In the genomic region with DNA sequence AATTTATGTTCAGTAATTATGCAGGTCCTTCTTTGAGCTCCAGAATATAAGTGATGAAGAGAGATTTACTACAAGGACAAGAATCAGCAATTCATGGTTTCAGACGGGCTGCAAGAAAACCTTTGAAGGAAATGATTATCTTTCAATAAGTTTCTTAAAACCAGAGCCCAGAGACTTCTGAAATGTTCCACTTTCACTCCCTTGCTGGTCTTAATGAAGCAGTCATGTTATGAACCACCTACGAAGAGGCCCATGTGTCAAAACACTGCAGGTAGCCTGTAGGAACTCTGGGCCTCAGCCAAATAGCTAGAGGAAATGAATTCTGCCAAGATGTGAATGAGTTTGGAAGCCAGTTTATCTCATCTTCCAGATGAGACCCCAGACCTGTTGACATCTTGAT, we compare ENCODE assay signal across 21 cellular contexts.
DNase-seq lines count a peak whose midpoint lies in the region; ATAC-seq, FAIRE-seq and TF ChIP-seq lines count a peak whose summit lies in the region.
"Had no signal": no experiment of that assay in that cellular context is flagged by ENCODE, and none has a peak within 500 bp of the region (broad histone marks: within the 10 kb centered on the region; RNA-seq: fewer than 3 reads in every experiment).

No MANE protein-coding gene starts in this region.

- no peak overlapping the region for H3K4me3 ChIP-seq in KMS-11 (IDR thresholded peaks at IDR 0.05; ENCODE audit: insufficient read depth, low read depth, low read length)
- H3K4me3 ChIP-seq in choroid plexus epithelial cell (ENCODE audit: low read depth, low read length) = no peak overlapping the region
- H3K4me3 ChIP-seq: BLaER1 treated with 17β-estradiol and CSF1 and Interleukin-3, amounts not matched to agents 10 nM and 100 nM had no signal

- no peaks in the 10 kb centered on the region for H4K20me1 ChIP-seq in KMS-11 (ENCODE audit: insufficient read depth)
- H4K20me1 ChIP-seq: BLaER1 treated with 17β-estradiol and CSF1 and Interleukin-3, amounts not matched to agents 10 nM and 100 nM had no signal

- peak; percentile 33 for FAIRE-seq in GM19239 (lab: Jason Lieb, UNC)
- FAIRE-seq: D721Med, G401.6, GM12892, HTR-8/SVneo had no signal

- DNase-seq in GM19239 (ENCODE audit: insufficient read length, low spot score) (no peak), NCI-H2227 treated with DMSO at 0.1 percent for 48 hours (lab: John Stamatoyannopoulos, UW) (peak; percentile 69), choroid plexus epithelial cell (ENCODE audit: low read depth) (peak; percentile 13)
- DNase-seq: Caco-2; CD4-positive, CD25-positive, alpha-beta regulatory T cell; GOT3; H7; HFFc6; IMR-90; Kasumi-1; KBM-7 had no signal

- H3K36me3 ChIP-seq in KMS-11 (ENCODE audit: insufficient read depth) = no peaks in the 10 kb centered on the region
- H3K36me3 ChIP-seq: BLaER1 treated with 17β-estradiol and CSF1 and Interleukin-3, amounts not matched to agents 10 nM and 100 nM had no signal

- H3K4me2 ChIP-seq in KMS-11 = peak overlapping the region; percentile 12; the same call in 1 of the 2 replicates
- H3K4me2 ChIP-seq: BLaER1 treated with 17β-estradiol and CSF1 and Interleukin-3, amounts not matched to agents 10 nM and 100 nM had no signal

- H3K27ac ChIP-seq in KMS-11 = no peak overlapping the region
- H3K27ac ChIP-seq: BLaER1 treated with 17β-estradiol and CSF1 and Interleukin-3, amounts not matched to agents 10 nM and 100 nM had no signal

- no peak for ATAC-seq in HG02970 (IDR thresholded peaks at IDR 0.05; ENCODE audit: low FRiP score, unreplicated experiment)
- ATAC-seq in GM19452 (IDR thresholded peaks at IDR 0.05; ENCODE audit: unreplicated experiment) = no peak
- ATAC-seq in GM21390 (IDR thresholded peaks at IDR 0.05; ENCODE audit: unreplicated experiment) = no peak
- ATAC-seq: HCT116 had no signal

- no peaks in the 10 kb centered on the region for H3K79me2 ChIP-seq in KMS-11 (ENCODE audit: insufficient read depth, low read depth)

- TF ChIP-seq CTCF in KMS-11 (conservative IDR thresholded peaks at IDR 0.05; ENCODE audit: low read depth, low read length) (no peak), choroid plexus epithelial cell (conservative IDR thresholded peaks at IDR 0.05; ENCODE audit: low read depth, low read length) (no peak)

- H3K4me1 ChIP-seq in KMS-11 (ENCODE audit: low read depth, poor library complexity, severe bottlenecking) = peaks cover 16% of the 10 kb centered on the region
- H3K4me1 ChIP-seq: Caco-2 had no signal

- no peak overlapping the region; the same call in 1 of the 2 replicates for H2AFZ ChIP-seq in KMS-11 (ENCODE audit: low read depth)

- no peak overlapping the region for H3K9ac ChIP-seq in KMS-11
- H3K9ac ChIP-seq: BLaER1 treated with 17β-estradiol and CSF1 and Interleukin-3, amounts not matched to agents 10 nM and 100 nM had no signal

- no peaks in the 10 kb centered on the region for H3K27me3 ChIP-seq in KMS-11 (ENCODE audit: insufficient read depth, low read depth)
- H3K27me3 ChIP-seq: BLaER1 treated with 17β-estradiol and CSF1 and Interleukin-3, amounts not matched to agents 10 nM and 100 nM had no signal
